ENCODE assay signal across 8 cellular contexts in the genomic region with DNA sequence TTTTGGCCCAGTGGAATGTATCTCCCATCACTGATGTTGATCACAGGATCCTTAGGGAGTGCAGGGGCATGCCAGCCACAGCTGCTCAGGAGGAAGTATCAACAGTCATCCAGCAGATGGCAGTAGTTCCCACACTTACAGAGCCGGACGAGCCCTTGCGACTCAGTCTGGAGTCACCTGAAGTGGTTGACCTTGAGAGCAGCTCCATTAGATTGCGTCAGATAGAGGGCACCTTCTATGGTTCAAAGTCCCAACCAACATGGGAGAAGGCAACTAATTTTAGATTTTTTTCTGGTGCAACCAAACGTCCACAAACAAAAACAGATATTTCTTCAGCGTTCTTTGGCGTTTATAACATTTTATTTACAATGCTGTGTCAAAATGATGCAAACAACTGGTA.
DNase-seq lines count a peak whose midpoint lies in the region; ATAC-seq and TF ChIP-seq lines count a peak whose summit lies in the region.

No MANE protein-coding gene starts in this region.

- no peaks in the 10 kb centered on the region for H3K9me3 ChIP-seq in OCI-LY7 (ENCODE audit: low read length)
- no peaks in the 10 kb centered on the region for H3K9me3 ChIP-seq in gastroesophageal sphincter
- H3K9me3 ChIP-seq in ovary: no peaks in the 10 kb centered on the region

- H4K20me1 ChIP-seq in GM23338 (replicated peaks; ENCODE audit: insufficient read depth): no peaks in the 10 kb centered on the region
- no peaks in the 10 kb centered on the region for H4K20me1 ChIP-seq in OCI-LY7 (ENCODE audit: insufficient read depth, low read length)

- TF ChIP-seq POLR2A in gastroesophageal sphincter (IDR thresholded peaks at IDR 0.05) (no peak), ovary (IDR thresholded peaks at IDR 0.05) (no peak)

- H3K27me3 Mint-ChIP-seq in GM23338 (ENCODE audit: insufficient read depth, low read depth, poor library complexity): peaks cover 2% of the 10 kb centered on the region
- peaks cover 17% of the 10 kb centered on the region for H3K27me3 Mint-ChIP-seq in activated T-helper 1 cell treated with anti-CD3 and anti-CD28 coated beads, Interleukin-12 subunit alpha, Interleukin-12 subunit beta, Interleukin-2, Interleukin-4 antibody, amounts not matched to agents 30 ng/mL and 10 ng/mL and 1 ng/mL, durations not matched to agents 14 hours and 24 hours and 36 hours (ENCODE audit: insufficient read depth)

- DNase-seq in GM06990 (ENCODE audit: extremely low read depth, insufficient read length) (peak; percentile 3), GM23338 (ENCODE audit: low spot score) (peak; percentile 94), KG1 (lab: John Stamatoyannopoulos, UW) (peak; percentile 12), OCI-LY7 (ENCODE audit: low spot score) (peak; percentile 68), ovary (peak; percentile 47 to 63 (median 52)), mesenteric fat pad (ENCODE audit: low spot score) (no peak)
- DNase-seq in activated T-helper 1 cell treated with anti-CD3 and anti-CD28 coated beads, Interleukin-12 subunit alpha, Interleukin-12 subunit beta, Interleukin-2, Interleukin-4 antibody, amounts not matched to agents 30 ng/mL and 10 ng/mL and 1 ng/mL, durations not matched to agents 14 hours and 24 hours and 36 hours (ENCODE audit: low spot score): peak; percentile 34

- POLR2A ChIA-PET in OCI-LY7 (lab: Charles Lee): interaction anchor here (0.6 to 0.7 kb wide), 2 partner anchors 391 to 438 kb away, joined by 4 read pairs; no protein-coding TSS in a partner anchor

- H3K36me3 ChIP-seq in GM06990 (ENCODE audit: control insufficient read depth, insufficient read depth, low read length): no peaks in the 10 kb centered on the region
- H3K36me3 ChIP-seq in GM23338 (ENCODE audit: insufficient read depth): no peaks in the 10 kb centered on the region; the same call in 1 of the 2 replicates
- H3K36me3 ChIP-seq in OCI-LY7 (ENCODE audit: insufficient read depth, low read length): no peaks in the 10 kb centered on the region
- no peaks in the 10 kb centered on the region for H3K36me3 ChIP-seq in gastroesophageal sphincter
- no peaks in the 10 kb centered on the region for H3K36me3 ChIP-seq in ovary

- no peaks in the 10 kb centered on the region; the same call in 1 of the 3 replicates for H3K9me3 Mint-ChIP-seq in GM23338
- H3K9me3 Mint-ChIP-seq in activated T-helper 1 cell treated with anti-CD3 and anti-CD28 coated beads, Interleukin-12 subunit alpha, Interleukin-12 subunit beta, Interleukin-2, Interleukin-4 antibody, amounts not matched to agents 30 ng/mL and 10 ng/mL and 1 ng/mL, durations not matched to agents 14 hours and 24 hours and 36 hours: no peaks in the 10 kb centered on the region

- CTCF ChIA-PET in OCI-LY7 (lab: Charles Lee; ENCODE audit: unreplicated experiment): no interaction called here

- H2AFZ ChIP-seq in GM23338 (no peak overlapping the region), OCI-LY7 (ENCODE audit: low read length) (no peak overlapping the region)

- H3F3A ChIP-seq in GM23338 (replicated peaks; ENCODE audit: low read depth): no peaks in the 10 kb centered on the region

- H3K4me2 ChIP-seq in GM23338 (no peak overlapping the region), OCI-LY7 (ENCODE audit: low read length) (no peak overlapping the region)

- H3K27me3 ChIP-seq in GM06990 (replicated peaks; ENCODE audit: control insufficient read depth, insufficient read depth, low read length) (no peaks in the 10 kb centered on the region), GM23338 (ENCODE audit: insufficient read depth) (no peaks in the 10 kb centered on the region), gastroesophageal sphincter (peaks cover 13% of the 10 kb centered on the region), ovary (no peaks in the 10 kb centered on the region)

- WGBS in gastroesophageal sphincter (ENCODE audit: low coverage in 1 of 2), 2 donors: 37 to 62% methylated on average over 4 to 6 of the region's 7 CpGs
- 28 to 43% (median 31%) methylated on average over 7 of the region's 7 CpGs for WGBS in ovary, 3 donors

- 0 out of 2 replicates have a peak, but pooled peaks cover 5% of the 10 kb centered on the region for H3K9me2 ChIP-seq in GM23338 (ENCODE audit: insufficient read depth)
- no peaks in the 10 kb centered on the region for H3K9me2 ChIP-seq in OCI-LY7 (ENCODE audit: insufficient read depth, low read length)

- H3K4me1 ChIP-seq in GM23338 (ENCODE audit: insufficient read depth) (peaks cover 22% of the 10 kb centered on the region), OCI-LY7 (ENCODE audit: insufficient read depth, low read length, poor library complexity, severe bottlenecking) (no peaks in the 10 kb centered on the region), gastroesophageal sphincter (no peaks in the 10 kb centered on the region), ovary (ENCODE audit: insufficient read depth) (peaks cover 3% of the 10 kb centered on the region)

- TF ChIP-seq EP300 in gastroesophageal sphincter (IDR thresholded peaks at IDR 0.05) (no peak), ovary (IDR thresholded peaks at IDR 0.05) (no peak)

- no peak overlapping the region for H3K4me3 Mint-ChIP-seq in GM23338
- H3K4me3 Mint-ChIP-seq in activated T-helper 1 cell treated with anti-CD3 and anti-CD28 coated beads, Interleukin-12 subunit alpha, Interleukin-12 subunit beta, Interleukin-2, Interleukin-4 antibody, amounts not matched to agents 30 ng/mL and 10 ng/mL and 1 ng/mL, durations not matched to agents 14 hours and 24 hours and 36 hours: no peak overlapping the region

- TF ChIP-seq CTCF in GM06990 (IDR thresholded peaks at IDR 0.05; ENCODE audit: insufficient read depth, low read length, poor library complexity, severe bottlenecking) (peak; percentile 87), GM23338 (conservative IDR thresholded peaks at IDR 0.05; ENCODE audit: low read depth in 2 of 2) (peak; percentile 81 to 93), OCI-LY7 (conservative IDR thresholded peaks at IDR 0.05; ENCODE audit: low read length) (peak; percentile 85), gastroesophageal sphincter (IDR thresholded peaks at IDR 0.05) (peak; percentile 47 to 81 (median 66)), ovary (IDR thresholded peaks at IDR 0.05) (peak; percentile 31 to 72 (median 66))

- H3K4me1 Mint-ChIP-seq in GM23338: peaks cover 44% of the 10 kb centered on the region
- no peaks in the 10 kb centered on the region for H3K4me1 Mint-ChIP-seq in activated T-helper 1 cell treated with anti-CD3 and anti-CD28 coated beads, Interleukin-12 subunit alpha, Interleukin-12 subunit beta, Interleukin-2, Interleukin-4 antibody, amounts not matched to agents 30 ng/mL and 10 ng/mL and 1 ng/mL, durations not matched to agents 14 hours and 24 hours and 36 hours (ENCODE audit: low read depth)

- H3K36me3 Mint-ChIP-seq in GM23338 (ENCODE audit: low read depth): no peaks in the 10 kb centered on the region
- H3K36me3 Mint-ChIP-seq in activated T-helper 1 cell treated with anti-CD3 and anti-CD28 coated beads, Interleukin-12 subunit alpha, Interleukin-12 subunit beta, Interleukin-2, Interleukin-4 antibody, amounts not matched to agents 30 ng/mL and 10 ng/mL and 1 ng/mL, durations not matched to agents 14 hours and 24 hours and 36 hours (ENCODE audit: low read depth): no peaks in the 10 kb centered on the region

- H3K27ac ChIP-seq in GM23338 (ENCODE audit: low read depth): no peak overlapping the region
- no peak overlapping the region for H3K27ac ChIP-seq in OCI-LY7 (ENCODE audit: low read depth, low read length, poor library complexity, severe bottlenecking)
- no peak overlapping the region for H3K27ac ChIP-seq in gastroesophageal sphincter
- H3K27ac ChIP-seq in ovary: no peak overlapping the region

- BruUV-seq in OCI-LY7 (replicated peaks; lab: Mats Ljungman, UMichigan): no TSS peak

- no peak overlapping the region for H3K4me3 ChIP-seq in GM06990 (replicated peaks; ENCODE audit: low read depth, low read length)
- H3K4me3 ChIP-seq in GM23338: no peak overlapping the region
- H3K4me3 ChIP-seq in OCI-LY7 (ENCODE audit: low read depth, low read length, poor library complexity, severe bottlenecking): no peak overlapping the region
- no peak overlapping the region for H3K4me3 ChIP-seq in gastroesophageal sphincter
- no peak overlapping the region for H3K4me3 ChIP-seq in ovary

- ATAC-seq in GM23338 (peak; percentile 95), gastroesophageal sphincter (peak; percentile 81)

- intact Hi-C loops in OCI-LY7 (cut with micrococcal nuclease; ENCODE audit: unreplicated experiment): loop anchor here (5.0 kb wide), 1 partner anchor 424 kb away; no protein-coding TSS in a partner anchor
- intact Hi-C loops in activated T-helper 1 cell treated with anti-CD3 and anti-CD28 coated beads, Interleukin-12 subunit alpha, Interleukin-12 subunit beta, Interleukin-2, Interleukin-4 antibody, amounts not matched to agents 30 ng/mL and 10 ng/mL and 1 ng/mL, durations not matched to agents 14 hours and 24 hours and 36 hours (cut with micrococcal nuclease): loop anchor here (1.0 kb wide), 1 partner anchor 427 kb away; no protein-coding TSS in a partner anchor
- intact Hi-C loops in ovary (cut with DNase I): no loop called here

- H3K27ac Mint-ChIP-seq in GM23338: peak overlapping the region; percentile 94
- no peak overlapping the region for H3K27ac Mint-ChIP-seq in activated T-helper 1 cell treated with anti-CD3 and anti-CD28 coated beads, Interleukin-12 subunit alpha, Interleukin-12 subunit beta, Interleukin-2, Interleukin-4 antibody, amounts not matched to agents 30 ng/mL and 10 ng/mL and 1 ng/mL, durations not matched to agents 14 hours and 24 hours and 36 hours

- no peaks in the 10 kb centered on the region for H3K79me2 ChIP-seq in GM23338 (replicated peaks; ENCODE audit: insufficient read depth)
- H3K79me2 ChIP-seq in OCI-LY7 (ENCODE audit: insufficient read depth, low read depth, low read length): no peaks in the 10 kb centered on the region

TF ChIP-seq in GM23338, 12 proteins besides CTCF, POLR2A, EP300 and RAD21 (continues in another document):
- no peak for TF ChIP-seq CREB1 (CRISPR knock-in tag; IDR thresholded peaks at IDR 0.05; ENCODE audit: low read depth)

Comparison
In these comparisons a context has a peak if more than half of its experiments do, and no peak if none do; other contexts are left out.
1. intact Hi-C loops: an anchor here in OCI-LY7 (5.0 kb wide) and activated T-helper 1 cell treated with anti-CD3 and anti-CD28 coated beads, Interleukin-12 subunit alpha, Interleukin-12 subunit beta, Interleukin-2, Interleukin-4 antibody, amounts not matched to agents 30 ng/mL and 10 ng/mL and 1 ng/mL, durations not matched to agents 14 hours and 24 hours and 36 hours (1.0 kb wide); none called in ovary.